5 cellular contexts compared by ENCODE assay signal in the genomic region with DNA sequence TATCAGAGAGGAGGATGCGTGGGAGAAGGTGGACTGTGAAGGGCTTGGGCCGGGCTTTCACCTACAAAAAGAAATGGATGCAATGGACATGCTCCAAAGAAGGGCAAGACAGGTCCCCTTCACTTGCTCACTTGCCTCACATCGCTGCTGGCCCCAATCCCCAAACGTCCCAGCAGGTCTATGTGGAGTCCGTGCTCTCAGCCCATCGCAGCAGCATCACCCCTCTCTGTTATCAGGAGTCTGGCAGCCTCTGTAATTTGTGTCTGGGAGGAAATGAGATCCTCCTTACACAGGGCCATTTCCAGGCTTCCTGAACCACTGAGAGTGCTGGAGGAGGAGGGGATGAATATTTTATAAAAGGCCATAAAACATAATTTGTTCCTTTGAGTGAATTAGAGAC.
"Had no signal": no experiment of that assay in that cellular context is flagged by ENCODE, and none has a peak within 500 bp of the region (broad histone marks: within the 10 kb centered on the region; RNA-seq: fewer than 3 reads in every experiment).

No MANE protein-coding gene starts in this region.

- H3K27ac Mint-ChIP-seq: HFFc6, IgD-negative memory B cell had no signal

- H3K4me3 Mint-ChIP-seq: HFFc6, IgD-negative memory B cell had no signal

- DNase-seq: GM23248, GOT3, H7, HFFc6 had no signal

- H3K9me3 Mint-ChIP-seq: HFFc6 had no signal

- H3K4me1 Mint-ChIP-seq: IgD-negative memory B cell had no signal

- H3K36me3 Mint-ChIP-seq: IgD-negative memory B cell had no signal
